Comparison of ENCODE assay signal across 10 cellular contexts in genomic region chr11:11988099-11988651, GRCh38. TPM values are rescaled to one million over a fixed set of nuclear protein-coding genes. Genes with fewer than 3 reads are reported as not detected.
DNase-seq lines count a peak whose midpoint lies in the region; ATAC-seq and TF ChIP-seq lines count a peak whose summit lies in the region.
"Had no signal": no experiment of that assay in that cellular context is flagged by ENCODE, and none has a peak within 500 bp of the region (broad histone marks: within the 10 kb centered on the region; RNA-seq: fewer than 3 reads in every experiment).

No MANE protein-coding gene starts in this region.

- H3K27me3 ChIP-seq in foreskin keratinocyte (no peaks in the 10 kb centered on the region), stomach smooth muscle (ENCODE audit: control insufficient read depth in 1 of 2, insufficient read depth in 2 of 2, low read length in 2 of 2) (no peaks in the 10 kb centered on the region)

- H3K4me1 ChIP-seq in foreskin keratinocyte (peaks cover 37% of the 10 kb centered on the region), stomach smooth muscle (ENCODE audit: control insufficient read depth, insufficient read depth, low read length) (peaks cover 54% of the 10 kb centered on the region)
- H3K4me1 ChIP-seq: prostate gland had no signal

- DNase-seq in DMS53 (lab: John Stamatoyannopoulos, UW) (peak; percentile 56), DMS53 treated with DMSO at 0.1 percent for 48 hours (lab: John Stamatoyannopoulos, UW; ENCODE audit: unreplicated experiment) (no peak), amniotic epithelial cell (ENCODE audit: low read depth) (peak; percentile 85), foreskin keratinocyte (peak in 1 of 2 donors; percentile 68), NCI-H774 (lab: John Stamatoyannopoulos, UW) (no peak), NCI-H1694 (lab: John Stamatoyannopoulos, UW) (no peak)
- DNase-seq: 8988T had no signal

- H3K9ac ChIP-seq in stomach smooth muscle (ENCODE audit: low read length in 2 of 2): no peak overlapping the region

- no peaks in the 10 kb centered on the region for H3K36me3 ChIP-seq in stomach smooth muscle (ENCODE audit: control insufficient read depth in 2 of 2, insufficient read depth in 2 of 2, low read length in 2 of 2)
- H3K36me3 ChIP-seq: prostate gland had no signal

- no peak for TF ChIP-seq CTCF in foreskin keratinocyte (conservative IDR thresholded peaks at IDR 0.05)

- ATAC-seq in foreskin keratinocyte (peak; percentile 32), GM21381 (IDR thresholded peaks at IDR 0.05; ENCODE audit: unreplicated experiment) (no peak)

- H3K9me3 ChIP-seq in stomach smooth muscle (ENCODE audit: control insufficient read depth in 2 of 2, low read length in 2 of 2): no peaks in the 10 kb centered on the region
- H3K9me3 ChIP-seq: prostate gland had no signal

- peak overlapping the region in 1 of 2 donors; percentile 8 for H3K4me3 ChIP-seq in stomach smooth muscle (ENCODE audit: low read length in 2 of 2)
- H3K4me3 ChIP-seq: prostate gland had no signal

- H3K27ac ChIP-seq in foreskin keratinocyte (peak overlapping the region; percentile 39), stomach smooth muscle (ENCODE audit: low read length) (peak overlapping the region; percentile 76)
- H3K27ac ChIP-seq: prostate gland had no signal

RNA-seq across cellular contexts. Expression of gene DKK3, which starts 20.3 kb away (rescaled TPM):
- total RNA-seq in foreskin keratinocyte: 271 and 323 TPM in 2 replicates
- 197 and 257 TPM in 2 replicates for polyA plus RNA-seq in foreskin keratinocyte

Comparison
In these comparisons a context has a peak if more than half of its experiments do, and no peak if none do; other contexts are left out.
1. DNase-seq: peak in DMS53 (single experiment) and amniotic epithelial cell (single experiment); none in DMS53 treated with DMSO at 0.1 percent for 48 hours (single experiment), NCI-H774 (single experiment) and NCI-H1694 (single experiment).